Comparison of ENCODE assay signal across 1 cellular context in the genomic region with DNA sequence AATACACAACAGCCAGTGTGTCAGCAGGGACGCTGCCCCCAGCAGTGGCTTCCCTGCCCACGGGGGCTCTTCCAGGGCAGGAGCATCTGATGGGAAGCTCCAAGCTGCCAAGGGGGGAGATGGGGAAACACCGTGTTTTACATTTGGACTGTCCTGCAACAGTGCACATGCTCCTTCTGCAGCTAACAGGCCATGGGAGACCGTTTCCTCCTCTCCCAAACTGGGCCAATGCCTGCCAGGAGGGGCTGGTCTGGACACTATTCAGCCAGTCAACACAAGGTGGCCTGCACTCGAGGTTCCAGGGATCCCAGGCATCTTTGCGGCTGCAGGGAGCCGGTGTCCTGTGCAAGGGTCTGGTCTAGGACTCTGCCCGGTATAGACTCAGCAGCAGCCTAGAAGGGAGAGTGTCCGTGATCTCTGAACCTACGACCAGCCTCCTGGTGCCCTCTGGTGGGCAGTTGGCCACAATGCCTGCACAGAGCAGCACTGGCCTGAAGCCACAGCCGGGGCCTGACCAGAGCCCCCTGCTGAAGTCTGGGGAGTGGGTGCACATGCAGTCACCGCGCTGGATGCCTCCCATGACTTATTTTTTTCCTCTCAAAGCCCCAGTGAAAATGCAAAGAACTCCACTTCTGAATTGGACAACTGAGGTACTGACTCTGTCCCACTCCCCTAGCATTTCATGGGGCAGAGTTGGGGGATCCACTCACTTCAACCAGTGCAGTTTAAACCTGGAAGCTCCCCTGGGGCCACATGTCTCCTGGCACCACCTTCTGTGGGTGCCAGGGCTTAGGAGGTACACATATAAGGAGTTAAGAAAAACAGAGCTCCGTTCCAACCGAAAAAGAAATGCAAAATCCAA.
TF ChIP-seq lines count a peak whose summit lies in the region.

No MANE protein-coding gene starts in this region.

TF ChIP-seq in GM12878, 131 proteins besides CTCF, POLR2A, EP300 and RAD21 (continued from another document):
- TF ChIP-seq RFX5 (IDR thresholded peaks at IDR 0.05; ENCODE audit: low read depth, low read length) (no peak), YY1 (IDR thresholded peaks at IDR 0.05; ENCODE audit: low read depth, low read length) (0 out of 2 replicates have a peak, but pooled peaks have one; percentile 22), SMC3 (IDR thresholded peaks at IDR 0.05; ENCODE audit: borderline replicate concordance, low read length) (peak; percentile 28; the same call in 1 of the 2 replicates), POLR2AphosphoS5 (IDR thresholded peaks at IDR 0.05; ENCODE audit: low read length) (peak; percentile 73)
